Comparison of ENCODE assay signal across 13 cellular contexts in the genomic region with DNA sequence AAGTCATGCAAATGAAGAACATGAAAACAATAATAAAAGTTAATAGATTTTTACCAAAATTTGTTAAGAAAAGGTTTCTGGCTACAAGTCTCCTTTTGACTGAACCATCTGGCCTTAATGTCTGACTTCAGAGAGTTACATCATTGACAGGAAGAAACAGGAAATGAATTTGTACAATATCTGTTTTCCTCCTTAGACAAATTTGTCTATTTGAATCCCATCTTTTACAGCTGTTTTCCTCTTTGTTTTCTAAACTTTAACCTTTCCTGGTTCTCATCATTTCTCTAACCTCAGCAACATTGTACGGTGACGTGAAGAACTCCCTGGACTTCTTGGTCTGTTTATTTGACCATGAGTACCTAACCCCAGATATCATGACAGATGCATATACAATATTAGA.
DNase-seq lines count a peak whose midpoint lies in the region; ATAC-seq, FAIRE-seq and TF ChIP-seq lines count a peak whose summit lies in the region.
"Had no signal": no experiment of that assay in that cellular context is flagged by ENCODE, and none has a peak within 500 bp of the region (broad histone marks: within the 10 kb centered on the region; RNA-seq: fewer than 3 reads in every experiment).

No MANE protein-coding gene starts in this region.

- H3K4me1 Mint-ChIP-seq in activated CD4-positive, alpha-beta memory T cell treated with anti-CD3 and anti-CD28 coated beads for 36 hours (ENCODE audit: low read depth), result no peaks in the 10 kb centered on the region
- H3K4me1 Mint-ChIP-seq: CD4-positive, alpha-beta memory T cell had no signal

- no peak overlapping the region for H3K4me2 ChIP-seq in SK-N-SH
- no peak overlapping the region for H3K4me2 ChIP-seq in DND-41 (ENCODE audit: insufficient read depth, low read length)

- H3K9me3 ChIP-seq in SK-N-SH (no peaks in the 10 kb centered on the region), DND-41 (ENCODE audit: insufficient read depth, low read length, severe bottlenecking) (no peaks in the 10 kb centered on the region)
- H3K9me3 ChIP-seq: BE2C had no signal

- no peak for DNase-seq in SK-N-SH
- DNase-seq in DND-41, result no peak
- peak; percentile 43 for DNase-seq in fibroblast of villous mesenchyme (ENCODE audit: low read depth)
- DNase-seq in activated CD4-positive, alpha-beta memory T cell treated with anti-CD3 and anti-CD28 coated beads for 36 hours, result no peak
- no peak for DNase-seq in H54 (ENCODE audit: insufficient read length, low spot score)
- no peak for DNase-seq in GOT3 (lab: John Stamatoyannopoulos, UW)
- DNase-seq: BE2C; CD4-positive, alpha-beta memory T cell; GF-D8; H7 had no signal

- WGBS in SK-N-SH (ENCODE audit: low lambda C conversion rate), result 80% methylated on average over 2 of the region's 2 CpGs

- TF ChIP-seq EP300 in SK-N-SH (IDR thresholded peaks at IDR 0.05; ENCODE audit: borderline replicate concordance in 1 of 2, low read depth in 1 of 2, low read length in 1 of 2), result no peak

- no peaks in the 10 kb centered on the region for H3K36me3 Mint-ChIP-seq in activated CD4-positive, alpha-beta memory T cell treated with anti-CD3 and anti-CD28 coated beads for 36 hours
- H3K36me3 Mint-ChIP-seq: CD4-positive, alpha-beta memory T cell had no signal

- H3K4me3 Mint-ChIP-seq in activated CD4-positive, alpha-beta memory T cell treated with anti-CD3 and anti-CD28 coated beads for 36 hours, result no peak overlapping the region
- H3K4me3 Mint-ChIP-seq: CD4-positive, alpha-beta memory T cell had no signal

- POLR2A ChIA-PET in SK-N-SH (lab: Yijun Ruan, JAX), result no interaction called here
- POLR2A ChIA-PET in activated CD4-positive, alpha-beta memory T cell treated with anti-CD3 and anti-CD28 coated beads for 36 hours (lab: Charles Lee), result no interaction called here

- no peak for ATAC-seq in SK-N-SH treated with all-trans-retinoic acid at 6 μM for 48 hours
- ATAC-seq in DND-41 (ENCODE audit: insufficient read depth, low read depth), result no peak

- no peak overlapping the region for H3K4me3 ChIP-seq in SK-N-SH (ENCODE audit: low read depth in 2 of 2, low read length in 1 of 2)
- no peak overlapping the region for H3K4me3 ChIP-seq in DND-41 (ENCODE audit: low read depth in 1 of 2, low read length in 2 of 2)
- H3K4me3 ChIP-seq in fibroblast of villous mesenchyme (ENCODE audit: low read depth, low read length), result no peak overlapping the region

- H3K27me3 Mint-ChIP-seq in activated CD4-positive, alpha-beta memory T cell treated with anti-CD3 and anti-CD28 coated beads for 36 hours, result no peaks in the 10 kb centered on the region
- H3K27me3 Mint-ChIP-seq: CD4-positive, alpha-beta memory T cell had no signal

- H3K36me3 ChIP-seq in SK-N-SH (replicated peaks in 1 of 2; ENCODE audit: control insufficient read depth in 1 of 2, insufficient read depth in 2 of 2, low read length in 1 of 2), result no peaks in the 10 kb centered on the region
- no peaks in the 10 kb centered on the region for H3K36me3 ChIP-seq in DND-41 (ENCODE audit: insufficient read depth, low read length)
- H3K36me3 ChIP-seq: BE2C had no signal

- no peaks in the 10 kb centered on the region for H3K27me3 ChIP-seq in SK-N-SH (ENCODE audit: insufficient read depth)
- H3K27me3 ChIP-seq in DND-41 (ENCODE audit: insufficient read depth, low read length, poor library complexity), result no peaks in the 10 kb centered on the region
- H3K27me3 ChIP-seq: BE2C had no signal

- no peak overlapping the region for H3K27ac Mint-ChIP-seq in activated CD4-positive, alpha-beta memory T cell treated with anti-CD3 and anti-CD28 coated beads for 36 hours
- H3K27ac Mint-ChIP-seq: CD4-positive, alpha-beta memory T cell had no signal

- peaks cover 3% of the 10 kb centered on the region for H3K9me3 Mint-ChIP-seq in activated CD4-positive, alpha-beta memory T cell treated with anti-CD3 and anti-CD28 coated beads for 36 hours

- intact Hi-C loops in activated CD4-positive, alpha-beta memory T cell treated with anti-CD3 and anti-CD28 coated beads for 36 hours (cut with micrococcal nuclease), result no loop called here

- H3K9me2 ChIP-seq in SK-N-SH, result no peaks in the 10 kb centered on the region

- H2AFZ ChIP-seq in SK-N-SH (ENCODE audit: low read depth) (peak overlapping the region; percentile 30; the same call in 1 of the 2 replicates), DND-41 (ENCODE audit: low read depth, low read length) (peak overlapping the region; percentile 3; the same call in 1 of the 2 replicates)

- FAIRE-seq in endometrium (lab: Jason Lieb, UNC) (peak; percentile 96), H54 (lab: Jason Lieb, UNC) (no peak)

- no peak for TF ChIP-seq CTCF in SK-N-SH (IDR thresholded peaks at IDR 0.05)
- no peak for TF ChIP-seq CTCF in DND-41 (IDR thresholded peaks at IDR 0.05; ENCODE audit: borderline replicate concordance, extremely low read depth, low read length, poor library complexity, severe bottlenecking)
- no peak for TF ChIP-seq CTCF in fibroblast of villous mesenchyme (IDR thresholded peaks at IDR 0.05; ENCODE audit: insufficient read depth, low read depth, low read length)

- H4K20me1 ChIP-seq in SK-N-SH (ENCODE audit: insufficient read depth) (no peaks in the 10 kb centered on the region), DND-41 (ENCODE audit: insufficient read depth, low read length) (no peaks in the 10 kb centered on the region)

- H3K79me2 ChIP-seq in SK-N-SH (ENCODE audit: insufficient read depth) (no peaks in the 10 kb centered on the region), DND-41 (ENCODE audit: insufficient read depth, low read length) (no peaks in the 10 kb centered on the region)

- no peak overlapping the region for H3K9ac ChIP-seq in SK-N-SH
- no peak overlapping the region for H3K9ac ChIP-seq in DND-41 (ENCODE audit: low read depth, low read length)

- CTCF ChIA-PET in SK-N-SH (lab: Yijun Ruan, JAX), result no interaction called here
- CTCF ChIA-PET in activated CD4-positive, alpha-beta memory T cell treated with anti-CD3 and anti-CD28 coated beads for 36 hours (lab: Charles Lee), result no interaction called here

- no peak for TF ChIP-seq POLR2A in H54 (IDR thresholded peaks at IDR 0.05; ENCODE audit: low read depth, low read length)

- no peak for TF ChIP-seq RAD21 in SK-N-SH (IDR thresholded peaks at IDR 0.05; ENCODE audit: low read length)

- H3K4me1 ChIP-seq in SK-N-SH (ENCODE audit: control insufficient read depth in 1 of 2, insufficient read depth in 2 of 2, low read depth in 1 of 2, low read length in 1 of 2) (no peaks in the 10 kb centered on the region), DND-41 (ENCODE audit: insufficient read depth, low read length) (peaks cover 9% of the 10 kb centered on the region; the same call in 1 of the 2 replicates)
- H3K4me1 ChIP-seq: BE2C had no signal

- H3K27ac ChIP-seq in SK-N-SH (ENCODE audit: low read depth in 2 of 2, low read length in 1 of 2) (no peak overlapping the region), DND-41 (ENCODE audit: low read length) (no peak overlapping the region)
- H3K27ac ChIP-seq: C4-2B had no signal

- H3F3A ChIP-seq in SK-N-SH (replicated peaks; ENCODE audit: insufficient read depth), result no peaks in the 10 kb centered on the region

TF ChIP-seq in SK-N-SH, 30 proteins besides CTCF, POLR2A, EP300 and RAD21 (continues in another document):
- TF ChIP-seq SMC3 (IDR thresholded peaks at IDR 0.05; ENCODE audit: low read depth, low read length), result no peak
- no peak for TF ChIP-seq POLR2AphosphoS5 (IDR thresholded peaks at IDR 0.05; ENCODE audit: low read depth, low read length)
- TF ChIP-seq GATA2 (CRISPR knock-in tag; IDR thresholded peaks at IDR 0.05), result no peak
- no peak for TF ChIP-seq CHD2 (IDR thresholded peaks at IDR 0.05; ENCODE audit: low read length, partially characterized antibody)
- TF ChIP-seq NRF1 (IDR thresholded peaks at IDR 0.05; ENCODE audit: low read depth, low read length), result no peak
- TF ChIP-seq, protein P1, sequence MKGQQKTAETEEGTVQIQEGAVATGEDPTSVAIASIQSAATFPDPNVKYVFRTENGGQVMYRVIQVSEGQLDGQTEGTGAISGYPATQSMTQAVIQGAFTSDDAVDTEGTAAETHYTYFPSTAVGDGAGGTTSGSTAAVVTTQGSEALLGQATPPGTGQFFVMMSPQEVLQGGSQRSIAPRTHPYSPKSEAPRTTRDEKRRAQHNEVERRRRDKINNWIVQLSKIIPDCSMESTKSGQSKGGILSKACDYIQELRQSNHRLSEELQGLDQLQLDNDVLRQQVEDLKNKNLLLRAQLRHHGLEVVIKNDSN (IDR thresholded peaks at IDR 0.05; ENCODE audit: borderline replicate concordance, low read depth), result no peak
- no peak for TF ChIP-seq JUND (IDR thresholded peaks at IDR 0.05)
- no peak for TF ChIP-seq TCF12 (IDR thresholded peaks at IDR 0.05)
- TF ChIP-seq RCOR1 (IDR thresholded peaks at IDR 0.05; ENCODE audit: low read length), result no peak
- no peak for TF ChIP-seq TEAD4 (IDR thresholded peaks at IDR 0.05; ENCODE audit: borderline replicate concordance, insufficient read depth)
- no peak for TF ChIP-seq RXRA (IDR thresholded peaks at IDR 0.05; ENCODE audit: borderline replicate concordance, low read depth)
- no peak for TF ChIP-seq EZH2phosphoT487 (IDR thresholded peaks at IDR 0.05; ENCODE audit: borderline replicate concordance, low read depth)
- TF ChIP-seq FOXJ3 (CRISPR knock-in tag; IDR thresholded peaks at IDR 0.05), result no peak

TF ChIP-seq in SK-N-SH treated with all-trans-retinoic acid at 6 μM for 48 hours, 23 proteins besides CTCF, POLR2A, EP300 and RAD21 (continues in another document):
- TF ChIP-seq SNAI2 (CRISPR knock-in tag; IDR thresholded peaks at IDR 0.05), result no peak
- TF ChIP-seq BACH2 (CRISPR knock-in tag; IDR thresholded peaks at IDR 0.05; ENCODE audit: borderline replicate concordance), result no peak
- no peak for TF ChIP-seq ISL1 (CRISPR knock-in tag; IDR thresholded peaks at IDR 0.05)
- TF ChIP-seq ZFP30 (CRISPR knock-in tag; IDR thresholded peaks at IDR 0.05), result no peak
- no peak for TF ChIP-seq PATZ1 (CRISPR knock-in tag; IDR thresholded peaks at IDR 0.05; ENCODE audit: borderline replicate concordance)
